In genomic region chr9:96087669-96088299, GRCh38 we compare ENCODE assay signal across 3 cellular contexts.
TF ChIP-seq lines count a peak whose summit lies in the region.

No MANE protein-coding gene starts in this region.

TF ChIP-seq in GM23338, 12 proteins besides CTCF, POLR2A, EP300 and RAD21 (continues in another document):
- no peak for TF ChIP-seq ZNF114 (CRISPR knock-in tag; IDR thresholded peaks at IDR 0.05)
- no peak for TF ChIP-seq ZNF331 (CRISPR knock-in tag; IDR thresholded peaks at IDR 0.05; ENCODE audit: low read depth)
- no peak for TF ChIP-seq STAT1 (IDR thresholded peaks at IDR 0.05; ENCODE audit: unreplicated experiment)
- no peak for TF ChIP-seq ETS1 (IDR thresholded peaks at IDR 0.05)
- TF ChIP-seq CREB1 (CRISPR knock-in tag; IDR thresholded peaks at IDR 0.05; ENCODE audit: low read depth), result no peak
- no peak for TF ChIP-seq POLR2AphosphoS5 (IDR thresholded peaks at IDR 0.05; ENCODE audit: low read depth)

TF ChIP-seq in H1, 55 proteins besides CTCF, POLR2A, EP300 and RAD21:
- no peak for TF ChIP-seq EGR1 (IDR thresholded peaks at IDR 0.05; ENCODE audit: borderline replicate concordance, low read depth, low read length)
- no peak for TF ChIP-seq EZH2 (IDR thresholded peaks at IDR 0.05; ENCODE audit: low read depth, low read length, severe bottlenecking)
- 0 out of 4 replicates have a peak, but pooled peaks of 1 of the 2 experiments have one; percentile 18 for TF ChIP-seq HDAC2 (IDR thresholded peaks at IDR 0.05; ENCODE audit: borderline replicate concordance in 1 of 2, low read depth in 2 of 2, low read length in 2 of 2)

TF ChIP-seq in neural cell, 6 proteins besides CTCF, POLR2A, EP300 and RAD21:
- no peak for TF ChIP-seq EZH2 (IDR thresholded peaks at IDR 0.05; ENCODE audit: borderline replicate concordance, insufficient read depth, low read length, poor library complexity, severe bottlenecking)
- no peak for TF ChIP-seq TAF1 (IDR thresholded peaks at IDR 0.05; ENCODE audit: low read depth)
- no peak for TF ChIP-seq MXI1 (conservative IDR thresholded peaks at IDR 0.05; ENCODE audit: poor library complexity, severe bottlenecking)
- TF ChIP-seq REST (IDR thresholded peaks at IDR 0.05; ENCODE audit: borderline replicate concordance), result no peak
- TF ChIP-seq SMC3 (conservative IDR thresholded peaks at IDR 0.05; ENCODE audit: poor library complexity), result no peak
- no peak for TF ChIP-seq POLR2AphosphoS5 (IDR thresholded peaks at IDR 0.05)
TF ChIP-seq in neural cell: peak in this region for 0.
